21 cellular contexts compared by ENCODE assay signal in genomic region chr5:81630721-81631120, GRCh38.
A peak's percentile ranks its signal among the peaks of the same experiment; 100 is the strongest.
DNase-seq lines count a peak whose midpoint lies in the region; ATAC-seq, FAIRE-seq and TF ChIP-seq lines count a peak whose summit lies in the region.
"Had no signal": no experiment of that assay in that cellular context is flagged by ENCODE, and none has a peak within 500 bp of the region (broad histone marks: within the 10 kb centered on the region; RNA-seq: fewer than 3 reads in every experiment).

No MANE protein-coding gene starts in this region.

- no peak for ATAC-seq in left colon
- ATAC-seq in HG03432 (IDR thresholded peaks at IDR 0.05; ENCODE audit: unreplicated experiment) = no peak
- no peak for ATAC-seq in HG03460 (IDR thresholded peaks at IDR 0.05; ENCODE audit: unreplicated experiment)

- H3K4me2 ChIP-seq in Loucy (ENCODE audit: low read depth, low read length, poor library complexity, severe bottlenecking) = peak overlapping the region; percentile 75

- H3K27ac Mint-ChIP-seq in activated CD4-positive, alpha-beta memory T cell treated with anti-CD3 and anti-CD28 coated beads, Interleukin-2, amount 10 ng/mL, durations not matched to agents 7 days and 5 days = peak overlapping the region; percentile 56
- no peak overlapping the region for H3K27ac Mint-ChIP-seq in activated CD4-positive, alpha-beta memory T cell treated with anti-CD3 and anti-CD28 coated beads for 36 hours
- H3K27ac Mint-ChIP-seq: brain, endodermal cell, progenitor cell of endocrine pancreas had no signal

- peak overlapping the region; percentile 12 for H3K4me3 Mint-ChIP-seq in activated CD4-positive, alpha-beta memory T cell treated with anti-CD3 and anti-CD28 coated beads, Interleukin-2, amount 10 ng/mL, durations not matched to agents 7 days and 5 days
- no peak overlapping the region for H3K4me3 Mint-ChIP-seq in activated CD4-positive, alpha-beta memory T cell treated with anti-CD3 and anti-CD28 coated beads for 36 hours
- H3K4me3 Mint-ChIP-seq: brain, endodermal cell had no signal

- peak; percentile 31 for FAIRE-seq in GM19239 (lab: Jason Lieb, UNC)
- FAIRE-seq: urothelium cell line had no signal

- peaks cover 17% of the 10 kb centered on the region for H3F3A ChIP-seq in Loucy (ENCODE audit: low read depth)

- peaks cover 3% of the 10 kb centered on the region for H3K9me3 Mint-ChIP-seq in activated CD4-positive, alpha-beta memory T cell treated with anti-CD3 and anti-CD28 coated beads, Interleukin-2, amount 10 ng/mL, durations not matched to agents 7 days and 5 days
- no peaks in the 10 kb centered on the region for H3K9me3 Mint-ChIP-seq in activated CD4-positive, alpha-beta memory T cell treated with anti-CD3 and anti-CD28 coated beads for 36 hours
- H3K9me3 Mint-ChIP-seq: endodermal cell had no signal

- DNase-seq in activated CD4-positive, alpha-beta memory T cell treated with anti-CD3 and anti-CD28 coated beads, Interleukin-2, amount 10 ng/mL, durations not matched to agents 7 days and 5 days = no peak
- DNase-seq in activated CD4-positive, alpha-beta memory T cell treated with anti-CD3 and anti-CD28 coated beads for 36 hours = no peak
- DNase-seq in GM19239 (ENCODE audit: insufficient read length, low spot score) (no peak), left colon (no peak)
- peak; percentile 0 for DNase-seq in central memory CD4-positive, alpha-beta T cell
- DNase-seq: activated effector memory CD4-positive, alpha-beta T cell treated with Interleukin-2 at 50 U/mL for 16 hours; colonic mucosa; endodermal cell; HCEC 1CT; NCI-H1417 treated with DMSO at 0.1 percent for 48 hours; NCI-H510A had no signal

- intact Hi-C loops in activated CD4-positive, alpha-beta memory T cell treated with anti-CD3 and anti-CD28 coated beads for 36 hours (cut with micrococcal nuclease) = loop anchor here (5.0 kb wide), 2 partner anchors 92 to 117 kb away; no protein-coding TSS in a partner anchor
- intact Hi-C loops in left colon (cut with DNase I, micrococcal nuclease) = no loop called here

- peaks cover 78% of the 10 kb centered on the region for H3K4me1 ChIP-seq in Loucy (ENCODE audit: insufficient read depth, low read length, poor library complexity, severe bottlenecking)
- H3K4me1 ChIP-seq: colonic mucosa, Peyer's patch, SJSA1 had no signal

- peak overlapping the region; percentile 47 for H3K4me3 ChIP-seq in Loucy (ENCODE audit: low read length, poor library complexity, severe bottlenecking)
- H3K4me3 ChIP-seq: colonic mucosa, lung, Peyer's patch, SJSA1, suprapubic skin had no signal

- H3K36me3 ChIP-seq in Loucy (ENCODE audit: insufficient read depth, low read length) = peaks cover 25% of the 10 kb centered on the region
- H3K36me3 ChIP-seq: colonic mucosa, Peyer's patch, SJSA1 had no signal

- H3K36me3 Mint-ChIP-seq in activated CD4-positive, alpha-beta memory T cell treated with anti-CD3 and anti-CD28 coated beads, Interleukin-2, amount 10 ng/mL, durations not matched to agents 7 days and 5 days (ENCODE audit: low read depth) = peaks cover 14% of the 10 kb centered on the region
- H3K36me3 Mint-ChIP-seq in activated CD4-positive, alpha-beta memory T cell treated with anti-CD3 and anti-CD28 coated beads for 36 hours = peaks cover 13% of the 10 kb centered on the region

- no peaks in the 10 kb centered on the region for H3K27me3 Mint-ChIP-seq in activated CD4-positive, alpha-beta memory T cell treated with anti-CD3 and anti-CD28 coated beads, Interleukin-2, amount 10 ng/mL, durations not matched to agents 7 days and 5 days
- H3K27me3 Mint-ChIP-seq in activated CD4-positive, alpha-beta memory T cell treated with anti-CD3 and anti-CD28 coated beads for 36 hours = no peaks in the 10 kb centered on the region
- H3K27me3 Mint-ChIP-seq: brain, progenitor cell of endocrine pancreas had no signal

- H3K4me1 Mint-ChIP-seq in activated CD4-positive, alpha-beta memory T cell treated with anti-CD3 and anti-CD28 coated beads, Interleukin-2, amount 10 ng/mL, durations not matched to agents 7 days and 5 days = peaks cover 8% of the 10 kb centered on the region
- peaks cover 8% of the 10 kb centered on the region for H3K4me1 Mint-ChIP-seq in activated CD4-positive, alpha-beta memory T cell treated with anti-CD3 and anti-CD28 coated beads for 36 hours (ENCODE audit: low read depth)

- CTCF ChIA-PET in activated CD4-positive, alpha-beta memory T cell treated with anti-CD3 and anti-CD28 coated beads, Interleukin-2, amount 10 ng/mL, durations not matched to agents 7 days and 5 days (lab: Charles Lee) = interaction anchor here (1.0 kb wide), 1 partner anchor 120 kb away, joined by 3 read pairs; the partner anchor contains the start of gene SSBP2
- CTCF ChIA-PET in activated CD4-positive, alpha-beta memory T cell treated with anti-CD3 and anti-CD28 coated beads for 36 hours (lab: Charles Lee) = interaction anchor here (0.5 to 0.6 kb wide), 2 partner anchors 124 to 141 kb away, joined by 3 to 4 read pairs; no protein-coding TSS in a partner anchor

- H3K9ac ChIP-seq in Loucy (ENCODE audit: low read depth, low read length, poor library complexity, severe bottlenecking) = peak overlapping the region; percentile 84

- H3K9me2 ChIP-seq in Loucy (replicated peaks; ENCODE audit: low read depth, low read length) = no peaks in the 10 kb centered on the region

- no peak overlapping the region for H2AFZ ChIP-seq in Loucy (ENCODE audit: low read length)

- H4K20me1 ChIP-seq in Loucy (ENCODE audit: insufficient read depth, low read length, poor library complexity, severe bottlenecking) = no peaks in the 10 kb centered on the region

- H3K27me3 ChIP-seq in Loucy (ENCODE audit: insufficient read depth, low read length, poor library complexity, severe bottlenecking) = no peaks in the 10 kb centered on the region
- H3K27me3 ChIP-seq: colonic mucosa, Peyer's patch, SJSA1, suprapubic skin had no signal

- no peak for TF ChIP-seq CTCF in Loucy (conservative IDR thresholded peaks at IDR 0.05; ENCODE audit: low read length)

- peaks cover 68% of the 10 kb centered on the region for H3K79me2 ChIP-seq in Loucy (ENCODE audit: insufficient read depth, low read length)

- POLR2A ChIA-PET in activated CD4-positive, alpha-beta memory T cell treated with anti-CD3 and anti-CD28 coated beads, Interleukin-2, amount 10 ng/mL, durations not matched to agents 7 days and 5 days (lab: Charles Lee) = interaction anchor here (1.7 to 2.6 kb wide), 2 partner anchors 120 to 221 kb away, joined by 5 to 10 read pairs; partner anchors contain the start of gene SSBP2
- POLR2A ChIA-PET in activated CD4-positive, alpha-beta memory T cell treated with anti-CD3 and anti-CD28 coated beads for 36 hours (lab: Charles Lee) = no interaction called here

- H3K9me3 ChIP-seq in Loucy (ENCODE audit: insufficient read depth, low read depth, low read length) = no peaks in the 10 kb centered on the region
- H3K9me3 ChIP-seq: colonic mucosa, Peyer's patch, SJSA1, suprapubic skin had no signal
